4 cellular contexts compared by ENCODE assay signal in genomic region chr5:176214466-176215021, GRCh38. TPM values are rescaled to one million over a fixed set of nuclear protein-coding genes. Genes with fewer than 3 reads are reported as not detected.
DNase-seq lines count a peak whose midpoint lies in the region; ATAC-seq, FAIRE-seq and TF ChIP-seq lines count a peak whose summit lies in the region.
"Not testable (repeated sequence)": the region's sequence is repeated elsewhere in the genome, so short reads cannot be mapped to it uniquely, and the experiment has no call there.

No MANE protein-coding gene starts in this region.

- TF ChIP-seq RAD21 in K562 (CRISPR knock-in tag; conservative IDR thresholded peaks at IDR 0.05 in 1 of 2, IDR thresholded peaks at IDR 0.05 in 1 of 2); HepG2 (CRISPR knock-in tag; IDR thresholded peaks at IDR 0.05): not testable (repeated sequence)

- H3K27ac Mint-ChIP-seq in osteocyte (ENCODE audit: unreplicated experiment) = not testable (repeated sequence)

- in situ Hi-C loops in K562 (cut with MboI) = loop anchor here (5.0 kb wide), 1 partner anchor 1483 kb away; no protein-coding TSS in a partner anchor
- in situ Hi-C loops in HepG2 (cut with HindIII; ENCODE audit: extremely low pct_ligation_motif_present, low pct_unique_long_range_greater_than_20kb) = not testable (repeated sequence)

- not testable (repeated sequence) for TF ChIP-seq CTCF in HEK293 (tag by site-specific recombination; IDR thresholded peaks at IDR 0.05); K562 (IDR thresholded peaks at IDR 0.05 in 2 of 3, conservative IDR thresholded peaks at IDR 0.05 in 1 of 3; ENCODE audit: insufficient read depth in 2 of 3, low read depth in 1 of 3, low read length in 3 of 3); HepG2 (CRISPR knock-in tag; IDR thresholded peaks at IDR 0.05); osteocyte (IDR thresholded peaks at IDR 0.05)

- H3K27ac ChIP-seq in HEK293 (ENCODE audit: extremely low read depth, low read depth, low read length); K562 (ENCODE audit: extremely low read depth, low read depth, low read length); HepG2 (ENCODE audit: extremely low read length, insufficient read depth, low read length): not testable (repeated sequence)

- H3K4me2 ChIP-seq in K562 (ENCODE audit: insufficient read depth, low read length); HepG2 (ENCODE audit: low read depth, low read length): not testable (repeated sequence)

- not testable (repeated sequence) for DNase-seq in K562 (ENCODE audit: extremely low read depth in 1 of 4, low spot score in 3 of 4); HepG2 (ENCODE audit: low spot score)
- peak; percentile 72 for DNase-seq in osteocyte (ENCODE audit: extremely low spot score, unreplicated experiment)

- intact Hi-C loops in K562 (cut with micrococcal nuclease); HepG2 (cut with micrococcal nuclease; ENCODE audit: unreplicated experiment): not testable (repeated sequence)

- ATAC-seq in K562, HepG2: not testable (repeated sequence)

- H3K9me3 ChIP-seq in HEK293 (ENCODE audit: control insufficient read depth, insufficient read depth, low read depth, low read length); K562 (replicated peaks; ENCODE audit: control insufficient read depth, insufficient read depth, low read depth, low read length); HepG2 (ENCODE audit: low read length): not testable (repeated sequence)

- H3K9me1 ChIP-seq in K562 (ENCODE audit: control insufficient read depth, insufficient read depth, low read length) = not testable (repeated sequence)

- H3K79me2 ChIP-seq in K562 (ENCODE audit: control insufficient read depth, insufficient read depth, low read length); HepG2 (ENCODE audit: insufficient read depth, low read length): not testable (repeated sequence)

- BruUV-seq in K562 (replicated peaks; lab: Mats Ljungman, UMichigan); HepG2 (replicated peaks; lab: Mats Ljungman, UMichigan): not testable (repeated sequence)

- H3K9me3 Mint-ChIP-seq in osteocyte (ENCODE audit: unreplicated experiment) = not testable (repeated sequence)

- H3K4me1 ChIP-seq in HEK293 (ENCODE audit: control insufficient read depth, insufficient read depth, low read length); K562 (replicated peaks in 1 of 2; ENCODE audit: control insufficient read depth in 2 of 2, insufficient read depth in 2 of 2, low read length in 2 of 2): not testable (repeated sequence)
- peaks cover 12% of the 10 kb centered on the region for H3K4me1 ChIP-seq in HepG2 (ENCODE audit: insufficient read depth, low read length)

- not testable (repeated sequence) for H3K36me3 Mint-ChIP-seq in osteocyte (ENCODE audit: unreplicated experiment)

- H2AFZ ChIP-seq in K562 (ENCODE audit: low read depth, low read length); HepG2 (ENCODE audit: low read length): not testable (repeated sequence)

- not testable (repeated sequence) for H3K9ac ChIP-seq in K562 (ENCODE audit: insufficient read depth in 1 of 2, low read depth in 2 of 2, low read length in 2 of 2); HepG2 (ENCODE audit: insufficient read depth, low read depth, low read length)

- not testable (repeated sequence) for H3K27me3 ChIP-seq in K562 (ENCODE audit: control insufficient read depth in 2 of 2, insufficient read depth in 2 of 2, low read length in 2 of 2); HepG2 (ENCODE audit: control insufficient read depth in 1 of 2, insufficient read depth in 2 of 2, low read length in 2 of 2)

- WGBS in K562 (ENCODE audit: insufficient coverage, low coverage, missing lambda C conversion rate) = 70% methylated on average over 8 of the region's 23 CpGs
- 88% methylated on average over 5 of the region's 23 CpGs for WGBS in HepG2 (ENCODE audit: low lambda C conversion rate)

- not testable (repeated sequence) for FAIRE-seq in K562 (lab: Jason Lieb, UNC); HepG2 (lab: Jason Lieb, UNC)

- H3K27me3 Mint-ChIP-seq in osteocyte (ENCODE audit: unreplicated experiment) = peaks cover 13% of the 10 kb centered on the region

- TF ChIP-seq EP300 in K562 (IDR thresholded peaks at IDR 0.05; ENCODE audit: low read length); HepG2 (IDR thresholded peaks at IDR 0.05; ENCODE audit: low read depth in 2 of 2, low read length in 2 of 2); HepG2 (CRISPR knock-in tag; IDR thresholded peaks at IDR 0.05; ENCODE audit: borderline replicate concordance): not testable (repeated sequence)

- CTCF ChIA-PET in HEK293 (lab: Yijun Ruan, JAX); K562 (lab: Yijun Ruan, JAX; ENCODE audit: low intra/inter-chr PET ratio); HepG2 (lab: Yijun Ruan, JAX; ENCODE audit: low intra/inter-chr PET ratio, low total read pairs): not testable (repeated sequence)

- not testable (repeated sequence) for TF ChIP-seq POLR2A in K562 (conservative IDR thresholded peaks at IDR 0.05); HepG2 (IDR thresholded peaks at IDR 0.05; ENCODE audit: insufficient read depth in 1 of 2, low read depth in 2 of 2, low read length in 2 of 2)

- not testable (repeated sequence) for H3K4me1 Mint-ChIP-seq in osteocyte (ENCODE audit: unreplicated experiment)

- H3K4me3 Mint-ChIP-seq in osteocyte (ENCODE audit: unreplicated experiment) = not testable (repeated sequence)

- not testable (repeated sequence) for H4K20me1 ChIP-seq in K562 (replicated peaks; ENCODE audit: control insufficient read depth, insufficient read depth, low read length); HepG2 (ENCODE audit: insufficient read depth, low read length)

- POLR2A ChIA-PET in HEK293 (lab: Yijun Ruan, JAX); K562 (lab: Yijun Ruan, JAX); HepG2 (lab: Yijun Ruan, JAX): not testable (repeated sequence)

- H3K4me3 ChIP-seq in HEK293 (ENCODE audit: low read depth, low read length); K562; HepG2 (replicated peaks in 1 of 3; ENCODE audit: insufficient read depth in 1 of 3, low read depth in 2 of 3, low read length in 3 of 3): not testable (repeated sequence)

- H3K36me3 ChIP-seq in HEK293 (ENCODE audit: control insufficient read depth in 2 of 2, insufficient read depth in 1 of 2, low read length in 2 of 2); K562 (ENCODE audit: control insufficient read depth, insufficient read depth, low read length); HepG2 (replicated peaks in 1 of 2; ENCODE audit: control insufficient read depth in 1 of 2, insufficient read depth in 2 of 2, low read length in 2 of 2): not testable (repeated sequence)

RNA-seq across cellular contexts. Expression of gene SIMC1, which starts 23.7 kb away (rescaled TPM):
- 45.4 and 75.5 TPM in 2 replicates for total RNA-seq in K562 (2011; cell fraction: chromatin; rRNA removed; ENCODE audit: low replicate concordance)
- total RNA-seq in K562 (2011; cell fraction: nucleolus; rRNA removed) = 20.5 and 28.2 TPM in 2 replicates
- total RNA-seq in K562 (2011; cell fraction: nucleoplasm; rRNA removed) = 29.3 and 39.0 TPM in 2 replicates
- total RNA-seq in K562 (2014; rRNA removed) (13.9 and 18.6 TPM in 2 replicates), K562 (2014; rRNA removed; fragmentation: Illumina TruSeq; extraction: Trizol) (19.7 and 20.2 TPM in 2 replicates), K562 (2015; rRNA removed; fragmentation: Illumina TruSeq; extraction: Trizol) (22.1 and 23.4 TPM in 2 replicates), K562 (2021) (25.4 and 29.8 TPM in 2 replicates), HepG2 (2016; rRNA removed; fragmentation: Illumina TruSeq; extraction: Trizol) (6.8 and 7.7 TPM in 2 replicates), osteocyte (19.7 and 22.4 TPM in 2 replicates)
- polyA plus RNA-seq in K562 (2011; rRNA removed) (10.8 and 17.6 TPM in 2 replicates), K562 (2014; fragmentation: Illumina TruSeq; extraction: Trizol) (28.7 and 36.3 TPM in 2 replicates), K562 (2014; fragmentation: Nextera tagmentation; extraction: Ambion mirVana) (1 to 10 TPM; 7.2 to 8.1 TPM), K562 (2014; rRNA removed) (12.2 and 14.7 TPM in 2 replicates), HepG2 (2011; rRNA removed) (5.3 and 5.4 TPM in 2 replicates)
- 14.2 and 16.1 TPM in 2 replicates for polyA plus RNA-seq in K562 (2011; cell fraction: cytosol; rRNA removed)
- 23.9 and 25.8 TPM in 2 replicates for polyA plus RNA-seq in K562 (2011; cell fraction: nucleus; rRNA removed)
- polyA plus RNA-seq in K562 (2012) = 20.9 and 21.0 TPM in 2 replicates
- polyA minus RNA-seq in K562 (2011; rRNA and poly(A)+ RNA removed) = 28.0 and 41.4 TPM in 2 replicates
- polyA minus RNA-seq in K562 (2011; cell fraction: cytosol; rRNA and poly(A)+ RNA removed) = 17.2 and 20.8 TPM in 2 replicates
- 16.8 and 32.4 TPM in 2 replicates for polyA minus RNA-seq in K562 (2011; cell fraction: nucleus; rRNA and poly(A)+ RNA removed)
- 4.6 and 5.9 TPM in 2 replicates for total RNA-seq in HepG2 (2016; cell fraction: cytosol; rRNA removed; fragmentation: Illumina TruSeq; extraction: Trizol; ENCODE audit: low read depth)
- 6.7 and 7.6 TPM in 2 replicates for total RNA-seq in HepG2 (2016; cell fraction: insoluble cytoplasmic fraction; rRNA removed; fragmentation: Illumina TruSeq; extraction: Trizol)
- 9.4 and 10.6 TPM in 2 replicates for total RNA-seq in HepG2 (2016; cell fraction: membrane; rRNA removed; fragmentation: Illumina TruSeq; extraction: Trizol)
- total RNA-seq in HepG2 (2016; cell fraction: nucleus; rRNA removed; fragmentation: Illumina TruSeq; extraction: Trizol) = 7.5 and 9.0 TPM in 2 replicates
- polyA plus RNA-seq in HepG2 (2011; cell fraction: cytosol; rRNA removed) = 3.8 and 5.1 TPM in 2 replicates
- 9.7 and 10.1 TPM in 2 replicates for polyA plus RNA-seq in HepG2 (2011; cell fraction: nucleus; rRNA removed)
- polyA plus RNA-seq in HepG2 (2012) = 9.2 and 9.7 TPM in 2 replicates
- polyA plus RNA-seq in HepG2 (2016; cell fraction: cytosol; fragmentation: Illumina TruSeq; extraction: Trizol; ENCODE audit: low read depth) = 3.7 and 3.8 TPM in 2 replicates
- 12.1 and 14.7 TPM in 2 replicates for polyA plus RNA-seq in HepG2 (2016; cell fraction: insoluble cytoplasmic fraction; fragmentation: Illumina TruSeq; extraction: Trizol; ENCODE audit: low read depth)
- polyA plus RNA-seq in HepG2 (2016; cell fraction: membrane; fragmentation: Illumina TruSeq; extraction: Trizol; ENCODE audit: low read depth) = 8.2 and 10.3 TPM in 2 replicates
- 12.7 and 15.4 TPM in 2 replicates for polyA plus RNA-seq in HepG2 (2016; cell fraction: nucleus; fragmentation: Illumina TruSeq; extraction: Trizol; ENCODE audit: insufficient read depth, low read depth)
- 6.7 and 8.7 TPM in 2 replicates for polyA minus RNA-seq in HepG2 (2011; rRNA and poly(A)+ RNA removed; ENCODE audit: low replicate concordance)
- polyA minus RNA-seq in HepG2 (2011; cell fraction: cytosol; rRNA and poly(A)+ RNA removed) = 5.5 and 7.4 TPM in 2 replicates
- polyA minus RNA-seq in HepG2 (2011; cell fraction: nucleus; rRNA and poly(A)+ RNA removed) = 12.1 and 14.9 TPM in 2 replicates
